In the genomic region with DNA sequence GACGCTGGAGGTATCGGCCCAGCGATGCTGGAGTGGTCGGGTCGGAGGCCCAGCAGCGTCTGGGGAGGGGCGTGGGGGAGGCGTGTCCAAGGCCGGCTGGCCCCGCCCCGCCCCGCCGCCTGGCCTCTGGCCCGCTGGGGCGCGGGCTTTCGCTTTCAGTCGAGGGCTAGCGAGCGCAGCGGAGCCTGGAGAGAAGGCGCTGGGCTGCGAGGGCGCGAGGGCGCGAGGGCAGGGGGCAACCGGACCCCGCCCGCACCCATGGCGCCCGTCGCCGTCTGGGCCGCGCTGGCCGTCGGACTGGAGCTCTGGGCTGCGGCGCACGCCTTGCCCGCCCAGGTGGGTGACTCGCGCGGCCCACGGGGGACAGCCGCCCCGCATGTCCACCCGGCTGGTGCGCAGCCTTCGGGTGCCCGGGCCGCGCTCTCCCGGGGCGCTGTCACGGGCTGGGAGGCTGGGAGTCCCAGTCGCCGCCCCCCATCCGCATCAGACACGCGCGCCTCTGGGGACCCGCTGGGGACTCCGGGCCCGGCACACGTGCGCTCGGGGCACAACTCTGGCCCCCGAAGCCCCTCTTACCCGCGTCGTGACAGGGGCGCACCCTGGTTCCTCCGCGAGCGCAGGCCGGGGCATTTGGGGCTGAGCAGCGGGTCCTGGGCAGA, we compare ENCODE assay signal across 8 cellular contexts. TPM values are rescaled to one million over a fixed set of nuclear protein-coding genes. Genes with fewer than 3 reads are reported as not detected.
DNase-seq lines count a peak whose midpoint lies in the region; TF ChIP-seq lines count a peak whose summit lies in the region.

Gene TNFRSF1B, plus strand, starts transcription at position 158 of the 659 bp plus-strand sequence. Its CDS starts 101 bp downstream, at position 259.

- no peaks in the 10 kb centered on the region for H3K27me3 ChIP-seq in muscle layer of duodenum (ENCODE audit: low read depth, low read length)
- peaks cover 0 to 7% (median 3%) of the 10 kb centered on the region in 5 donors for H3K27me3 ChIP-seq in subcutaneous abdominal adipose tissue (ENCODE audit: control insufficient read depth in 5 of 5, insufficient read depth in 4 of 5, low read length in 5 of 5)

- H3K4me1 ChIP-seq in muscle layer of duodenum (ENCODE audit: control insufficient read depth in 1 of 2, insufficient read depth in 2 of 2, low read length in 2 of 2) (peaks cover 6 to 34% of the 10 kb centered on the region in 2 donors), subcutaneous abdominal adipose tissue (ENCODE audit: control insufficient read depth in 5 of 5, insufficient read depth in 5 of 5, low read length in 5 of 5) (peaks cover 11 to 85% (median 57%) of the 10 kb centered on the region in 5 donors)

- no peaks in the 10 kb centered on the region for H3K9me3 ChIP-seq in muscle layer of duodenum (ENCODE audit: control insufficient read depth in 1 of 2, low read length in 2 of 2)
- no peaks in the 10 kb centered on the region for H3K9me3 ChIP-seq in subcutaneous abdominal adipose tissue (ENCODE audit: control insufficient read depth in 5 of 5, low read length in 5 of 5)

- no peak for TF ChIP-seq CTCF in GM20000 (IDR thresholded peaks at IDR 0.05; ENCODE audit: extremely low read depth, missing control alignments)

- H3K36me3 ChIP-seq in muscle layer of duodenum (ENCODE audit: control insufficient read depth in 1 of 2, insufficient read depth in 2 of 2, low read length in 2 of 2) (no peaks in the 10 kb centered on the region), subcutaneous abdominal adipose tissue (ENCODE audit: control insufficient read depth in 5 of 5, insufficient read depth in 5 of 5, low read length in 5 of 5) (peaks cover 0 to 13% (median 3%) of the 10 kb centered on the region in 5 donors)

- H3K4me3 ChIP-seq in muscle layer of duodenum (ENCODE audit: low read depth in 1 of 2, low read length in 2 of 2): peak within 1 kb of the TSS; percentile 74 to 84
- H3K4me3 ChIP-seq in subcutaneous abdominal adipose tissue (ENCODE audit: low read depth in 1 of 5, low read length in 5 of 5): peak within 1 kb of the TSS; percentile 69 to 94 (median 87)

- peak within 1 kb of the TSS; percentile 55 to 97 (median 83) for H3K9ac ChIP-seq in subcutaneous abdominal adipose tissue (ENCODE audit: low read length in 5 of 5)

- DNase-seq in COLO668 (lab: John Stamatoyannopoulos, UW; ENCODE audit: unreplicated experiment): peak; percentile 23
- peak; percentile 96 for DNase-seq in GM20000 (ENCODE audit: low spot score)
- DNase-seq in NAMALWA (ENCODE audit: low spot score): peak; percentile 55
- DNase-seq in activated CD8-positive, alpha-beta memory T cell treated with anti-CD3 and anti-CD28 coated beads, Interleukin-2, amount 50 U/mL, for 4 hours: peak; percentile 77
- DNase-seq in epidermal melanocyte (ENCODE audit: insufficient read length, low spot score): peak; percentile 55
- DNase-seq in occipital lobe (lab: John Stamatoyannopoulos, UW): no peak

- H3K27ac ChIP-seq in muscle layer of duodenum (ENCODE audit: low read length) (peak within 1 kb of the TSS; percentile 84), subcutaneous abdominal adipose tissue (ENCODE audit: low read depth, low read length) (peak within 1 kb of the TSS; percentile 89)

RNA-seq across cellular contexts. Expression of gene TNFRSF1B, which starts in this region (rescaled TPM):
- 3.1 TPM for total RNA-seq in occipital lobe
